ENCODE assay signal across 9 cellular contexts in genomic region chr2:50529600-50530218, GRCh38.
DNase-seq lines count a peak whose midpoint lies in the region; ATAC-seq, FAIRE-seq and TF ChIP-seq lines count a peak whose summit lies in the region.
"Had no signal": no experiment of that assay in that cellular context is flagged by ENCODE, and none has a peak within 500 bp of the region (broad histone marks: within the 10 kb centered on the region; RNA-seq: fewer than 3 reads in every experiment).

No MANE protein-coding gene starts in this region.

- H3K4me1 ChIP-seq in A549, result no peaks in the 10 kb centered on the region

- CTCF ChIA-PET in A549 (lab: Yijun Ruan, JAX), result interaction anchor here (0.9 to 1.5 kb wide), 4 partner anchors 8 to 39 kb away, joined by 3 to 8 read pairs (median 3); no protein-coding TSS in a partner anchor

- FAIRE-seq in A549 (lab: Jason Lieb, UNC), result peak; percentile 54

- TF ChIP-seq RAD21 in A549 (conservative IDR thresholded peaks at IDR 0.05 in 1 of 2, IDR thresholded peaks at IDR 0.05 in 1 of 2), result peak; percentile 63 to 65; a peak in 4 of 5 replicates

- no peaks in the 10 kb centered on the region for H3K9me3 ChIP-seq in A549
- H3K9me3 ChIP-seq: HAP-1 had no signal

- POLR2A ChIA-PET in A549 (lab: Yijun Ruan, JAX), result no interaction called here

- TF ChIP-seq CTCF in A549 (IDR thresholded peaks at IDR 0.05) (peak; percentile 73), GM12873 (IDR thresholded peaks at IDR 0.05; ENCODE audit: insufficient read depth, low read depth, low read length, missing control alignments) (peak; percentile 72), fibroblast of the aortic adventitia (IDR thresholded peaks at IDR 0.05; ENCODE audit: insufficient read depth, low read length) (peak; percentile 83)

- WGBS in A549 (ENCODE audit: missing lambda C conversion rate), result 5% methylated on average over 7 of the region's 7 CpGs

- no peak overlapping the region for H3K4me2 ChIP-seq in A549

- ATAC-seq in A549 (peak in 1 of 2 experiments; percentile 78; a peak in 3 of 6 replicates), HG02571 (IDR thresholded peaks at IDR 0.05; ENCODE audit: unreplicated experiment) (peak; percentile 88), SK-N-SH treated with all-trans-retinoic acid at 6 μM for 48 hours (peak; percentile 77)

- H3K4me3 ChIP-seq in A549 (no peak overlapping the region), fibroblast of the aortic adventitia (ENCODE audit: low read depth, low read length) (no peak overlapping the region)
- H3K4me3 ChIP-seq: HAP-1 had no signal

- no peak overlapping the region for H3K27ac ChIP-seq in A549

- DNase-seq in A549 (ENCODE audit: low read depth in 1 of 2, low spot score in 1 of 2) (peak; percentile 8 to 41), M059J (ENCODE audit: low read depth) (peak; percentile 30), fibroblast of the aortic adventitia (ENCODE audit: low read depth) (peak; percentile 60), putamen (ENCODE audit: low spot score) (peak; percentile 18), activated gamma-delta T cell treated with Interleukin-2 at 50 U/mL for 16 hours (no peak)

- no peak for TF ChIP-seq EP300 in A549 (IDR thresholded peaks at IDR 0.05)

- no peak for TF ChIP-seq POLR2A in A549 (IDR thresholded peaks at IDR 0.05; ENCODE audit: low read length)

TF ChIP-seq in A549, 52 proteins besides CTCF, POLR2A, EP300 and RAD21:
- TF ChIP-seq TFCP2L1 (CRISPR knock-in tag; IDR thresholded peaks at IDR 0.05) (no peak), GATA3 (IDR thresholded peaks at IDR 0.05; ENCODE audit: borderline replicate concordance) (no peak), SMC3 (IDR thresholded peaks at IDR 0.05) (peak; percentile 50; the same call in 2 of the 3 replicates), CHD4 (IDR thresholded peaks at IDR 0.05; ENCODE audit: borderline replicate concordance) (no peak), ZC3H11A (IDR thresholded peaks at IDR 0.05) (no peak)

TF ChIP-seq in SK-N-SH treated with all-trans-retinoic acid at 6 μM for 48 hours, 23 proteins besides CTCF, POLR2A, EP300 and RAD21:
- TF ChIP-seq BACH2 (CRISPR knock-in tag; IDR thresholded peaks at IDR 0.05; ENCODE audit: borderline replicate concordance), result no peak
- TF ChIP-seq TCF4 (CRISPR knock-in tag; IDR thresholded peaks at IDR 0.05; ENCODE audit: borderline replicate concordance), result no peak
- no peak for TF ChIP-seq TSHZ2 (CRISPR knock-in tag; IDR thresholded peaks at IDR 0.05)
- no peak for TF ChIP-seq CREB5 (CRISPR knock-in tag; IDR thresholded peaks at IDR 0.05; ENCODE audit: low read depth)
